Comparison of ENCODE assay signal across 1 cellular context in the genomic region with DNA sequence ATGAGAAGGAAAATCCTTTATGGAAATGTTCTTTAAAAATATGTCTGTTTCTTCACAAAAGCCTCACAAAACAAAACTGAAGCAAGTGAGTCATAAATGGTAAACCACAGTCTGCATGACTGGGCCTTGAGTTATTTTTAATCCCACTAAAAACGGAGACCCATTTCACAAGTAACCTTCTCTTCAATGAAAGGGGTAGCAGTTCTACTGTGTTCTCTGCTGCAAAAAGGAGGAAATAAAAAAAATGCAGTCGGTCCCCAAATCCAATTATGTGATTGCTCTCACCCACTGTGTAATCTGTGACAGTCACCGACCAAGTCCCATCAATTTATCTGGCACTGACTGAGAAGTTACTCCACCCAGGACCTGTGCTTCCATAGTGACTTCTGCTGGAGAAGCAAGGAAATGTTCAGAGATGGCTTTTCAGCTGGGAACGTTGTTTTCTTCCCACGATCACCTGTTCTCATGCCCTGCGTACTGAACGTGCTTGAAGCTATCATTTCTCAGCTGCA.
A peak's percentile ranks its signal among the peaks of the same experiment; 100 is the strongest.
TF ChIP-seq lines count a peak whose summit lies in the region.

No MANE protein-coding gene starts in this region.

TF ChIP-seq in GM12878, 131 proteins besides CTCF, POLR2A, EP300 and RAD21 (continued from another document and continues in another):
- TF ChIP-seq HSF1 (IDR thresholded peaks at IDR 0.05; ENCODE audit: low read depth, low read length), result no peak
- no peak for TF ChIP-seq FOS (IDR thresholded peaks at IDR 0.05; ENCODE audit: borderline replicate concordance, extremely low read depth, insufficient read length)
- TF ChIP-seq IRF5 (IDR thresholded peaks at IDR 0.05; ENCODE audit: borderline replicate concordance), result no peak
- TF ChIP-seq NBN (IDR thresholded peaks at IDR 0.05), result no peak; the same call in 1 of the 2 replicates
- TF ChIP-seq, protein P1, sequence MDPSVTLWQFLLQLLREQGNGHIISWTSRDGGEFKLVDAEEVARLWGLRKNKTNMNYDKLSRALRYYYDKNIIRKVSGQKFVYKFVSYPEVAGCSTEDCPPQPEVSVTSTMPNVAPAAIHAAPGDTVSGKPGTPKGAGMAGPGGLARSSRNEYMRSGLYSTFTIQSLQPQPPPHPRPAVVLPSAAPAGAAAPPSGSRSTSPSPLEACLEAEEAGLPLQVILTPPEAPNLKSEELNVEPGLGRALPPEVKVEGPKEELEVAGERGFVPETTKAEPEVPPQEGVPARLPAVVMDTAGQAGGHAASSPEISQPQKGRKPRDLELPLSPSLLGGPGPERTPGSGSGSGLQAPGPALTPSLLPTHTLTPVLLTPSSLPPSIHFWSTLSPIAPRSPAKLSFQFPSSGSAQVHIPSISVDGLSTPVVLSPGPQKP (IDR thresholded peaks at IDR 0.05; ENCODE audit: low read depth, low read length), result no peak
- peak; percentile 66; the same call in 1 of the 2 replicates for TF ChIP-seq TBL1XR1 (IDR thresholded peaks at IDR 0.05; ENCODE audit: low read depth, low read length)
- no peak for TF ChIP-seq FOXK2 (IDR thresholded peaks at IDR 0.05)
- peak; percentile 55; the same call in 1 of the 2 replicates for TF ChIP-seq EED (IDR thresholded peaks at IDR 0.05; ENCODE audit: low read depth)
- TF ChIP-seq ZBTB11 (CRISPR knock-in tag; IDR thresholded peaks at IDR 0.05), result no peak
- no peak for TF ChIP-seq YY1 (IDR thresholded peaks at IDR 0.05; ENCODE audit: low read depth, low read length)
- TF ChIP-seq ZNF384 (IDR thresholded peaks at IDR 0.05; ENCODE audit: borderline replicate concordance, low read depth, low read length), result peak; percentile 78
- TF ChIP-seq CBFB (IDR thresholded peaks at IDR 0.05; ENCODE audit: low read depth), result peak; percentile 88
- no peak; the same call in 1 of the 2 replicates for TF ChIP-seq MAX (IDR thresholded peaks at IDR 0.05; ENCODE audit: low read depth, low read length)
- no peak for TF ChIP-seq NRF1 (conservative IDR thresholded peaks at IDR 0.05; ENCODE audit: low read depth, low read length)
- TF ChIP-seq GATAD2B (conservative IDR thresholded peaks at IDR 0.05; ENCODE audit: low read depth), result 0 out of 2 replicates have a peak, but pooled peaks have one; percentile 51
- TF ChIP-seq NR2F1 (conservative IDR thresholded peaks at IDR 0.05), result peak; percentile 30; the same call in 1 of the 2 replicates
- no peak for TF ChIP-seq CBX3 (IDR thresholded peaks at IDR 0.05; ENCODE audit: borderline replicate concordance, low read depth)
- TF ChIP-seq ZNF274 (IDR thresholded peaks at IDR 0.05; ENCODE audit: insufficient read depth, insufficient read length), result no peak
- TF ChIP-seq MEF2B (IDR thresholded peaks at IDR 0.05; ENCODE audit: partially characterized antibody, poor library complexity, severe bottlenecking), result peak; percentile 91
- TF ChIP-seq PML (IDR thresholded peaks at IDR 0.05; ENCODE audit: low read length), result no peak
- no peak for TF ChIP-seq POLR2AphosphoS5 (IDR thresholded peaks at IDR 0.05; ENCODE audit: low read length)
- no peak for TF ChIP-seq E2F8 (IDR thresholded peaks at IDR 0.05; ENCODE audit: low read depth, partially characterized antibody)
- TF ChIP-seq REST (IDR thresholded peaks at IDR 0.05; ENCODE audit: low read depth, low read length), result no peak
- no peak for TF ChIP-seq TCF7 (IDR thresholded peaks at IDR 0.05; ENCODE audit: borderline replicate concordance)
- peak; percentile 88 for TF ChIP-seq MTA3 (IDR thresholded peaks at IDR 0.05; ENCODE audit: borderline replicate concordance, low read length)
- peak; percentile 57; the same call in 1 of the 2 replicates for TF ChIP-seq TAF1 (IDR thresholded peaks at IDR 0.05; ENCODE audit: borderline replicate concordance, low read depth, low read length)
- TF ChIP-seq PAX8 (IDR thresholded peaks at IDR 0.05), result no peak
- no peak for TF ChIP-seq CEBPB (IDR thresholded peaks at IDR 0.05; ENCODE audit: borderline replicate concordance in 1 of 2, low read depth in 2 of 2, low read length in 2 of 2)
- peak; percentile 72 for TF ChIP-seq JUND (IDR thresholded peaks at IDR 0.05; ENCODE audit: low read depth, low read length)
- peak; percentile 76 for TF ChIP-seq ATF7 (IDR thresholded peaks at IDR 0.05; ENCODE audit: low read depth)
- TF ChIP-seq STAT3 (IDR thresholded peaks at IDR 0.05; ENCODE audit: low read depth, low read length), result no peak
- TF ChIP-seq, protein P2, sequence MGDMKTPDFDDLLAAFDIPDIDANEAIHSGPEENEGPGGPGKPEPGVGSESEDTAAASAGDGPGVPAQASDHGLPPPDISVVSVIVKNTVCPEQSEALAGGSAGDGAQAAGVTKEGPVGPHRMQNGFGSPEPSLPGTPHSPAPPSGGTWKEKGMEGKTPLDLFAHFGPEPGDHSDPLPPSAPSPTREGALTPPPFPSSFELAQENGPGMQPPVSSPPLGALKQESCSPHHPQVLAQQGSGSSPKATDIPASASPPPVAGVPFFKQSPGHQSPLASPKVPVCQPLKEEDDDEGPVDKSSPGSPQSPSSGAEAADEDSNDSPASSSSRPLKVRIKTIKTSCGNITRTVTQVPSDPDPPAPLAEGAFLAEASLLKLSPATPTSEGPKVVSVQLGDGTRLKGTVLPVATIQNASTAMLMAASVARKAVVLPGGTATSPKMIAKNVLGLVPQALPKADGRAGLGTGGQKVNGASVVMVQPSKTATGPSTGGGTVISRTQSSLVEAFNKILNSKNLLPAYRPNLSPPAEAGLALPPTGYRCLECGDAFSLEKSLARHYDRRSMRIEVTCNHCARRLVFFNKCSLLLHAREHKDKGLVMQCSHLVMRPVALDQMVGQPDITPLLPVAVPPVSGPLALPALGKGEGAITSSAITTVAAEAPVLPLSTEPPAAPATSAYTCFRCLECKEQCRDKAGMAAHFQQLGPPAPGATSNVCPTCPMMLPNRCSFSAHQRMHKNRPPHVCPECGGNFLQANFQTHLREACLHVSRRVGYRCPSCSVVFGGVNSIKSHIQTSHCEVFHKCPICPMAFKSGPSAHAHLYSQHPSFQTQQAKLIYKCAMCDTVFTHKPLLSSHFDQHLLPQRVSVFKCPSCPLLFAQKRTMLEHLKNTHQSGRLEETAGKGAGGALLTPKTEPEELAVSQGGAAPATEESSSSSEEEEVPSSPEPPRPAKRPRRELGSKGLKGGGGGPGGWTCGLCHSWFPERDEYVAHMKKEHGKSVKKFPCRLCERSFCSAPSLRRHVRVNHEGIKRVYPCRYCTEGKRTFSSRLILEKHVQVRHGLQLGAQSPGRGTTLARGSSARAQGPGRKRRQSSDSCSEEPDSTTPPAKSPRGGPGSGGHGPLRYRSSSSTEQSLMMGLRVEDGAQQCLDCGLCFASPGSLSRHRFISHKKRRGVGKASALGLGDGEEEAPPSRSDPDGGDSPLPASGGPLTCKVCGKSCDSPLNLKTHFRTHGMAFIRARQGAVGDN (IDR thresholded peaks at IDR 0.05), result no peak
- TF ChIP-seq, protein P3, sequence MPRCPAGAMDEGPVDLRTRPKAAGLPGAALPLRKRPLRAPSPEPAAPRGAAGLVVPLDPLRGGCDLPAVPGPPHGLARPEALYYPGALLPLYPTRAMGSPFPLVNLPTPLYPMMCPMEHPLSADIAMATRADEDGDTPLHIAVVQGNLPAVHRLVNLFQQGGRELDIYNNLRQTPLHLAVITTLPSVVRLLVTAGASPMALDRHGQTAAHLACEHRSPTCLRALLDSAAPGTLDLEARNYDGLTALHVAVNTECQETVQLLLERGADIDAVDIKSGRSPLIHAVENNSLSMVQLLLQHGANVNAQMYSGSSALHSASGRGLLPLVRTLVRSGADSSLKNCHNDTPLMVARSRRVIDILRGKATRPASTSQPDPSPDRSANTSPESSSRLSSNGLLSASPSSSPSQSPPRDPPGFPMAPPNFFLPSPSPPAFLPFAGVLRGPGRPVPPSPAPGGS (IDR thresholded peaks at IDR 0.05; ENCODE audit: borderline replicate concordance, insufficient read depth, low read depth, low read length, poor library complexity, severe bottlenecking), result peak; percentile 96
